ENCODE assay signal across 8 cellular contexts in the genomic region with DNA sequence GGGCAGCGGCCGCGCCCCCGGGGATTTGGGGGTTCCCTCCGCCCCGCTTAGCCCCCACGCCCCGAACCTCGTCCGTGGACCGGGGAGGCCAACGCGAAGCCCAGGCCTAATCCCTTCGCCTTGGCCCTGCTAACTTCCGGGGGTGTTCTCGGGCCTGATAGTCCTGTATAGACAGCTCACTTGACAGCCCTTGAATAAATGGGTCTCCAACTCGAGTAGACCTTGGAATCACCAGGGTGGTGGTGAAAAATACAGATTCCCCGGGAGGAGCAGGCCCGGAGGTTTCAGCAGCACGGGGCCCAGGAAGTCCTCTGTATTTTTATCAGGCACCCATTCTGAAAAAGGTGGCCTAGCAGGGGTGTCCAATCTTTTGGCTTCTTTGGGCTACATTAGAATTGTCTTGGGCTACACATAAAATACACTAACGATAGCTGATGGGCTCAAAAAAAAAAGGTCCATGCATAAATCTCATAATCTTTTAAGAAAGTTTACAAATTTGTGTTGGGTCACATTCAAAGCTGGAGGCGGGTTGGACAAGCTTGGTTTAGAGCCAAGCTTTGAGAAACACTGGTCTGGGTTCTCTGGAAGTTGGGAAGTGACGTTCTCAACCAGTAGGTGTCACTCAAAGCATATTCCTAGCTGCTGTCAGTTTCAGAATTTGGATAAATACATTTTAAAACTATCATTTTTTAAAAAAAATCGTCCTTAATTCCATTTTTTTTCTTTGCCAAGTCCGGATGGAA.
A peak's percentile ranks its signal among the peaks of the same experiment; 100 is the strongest.
DNase-seq lines count a peak whose midpoint lies in the region; ATAC-seq and TF ChIP-seq lines count a peak whose summit lies in the region.

No MANE protein-coding gene starts in this region.

- peak; percentile 51 for TF ChIP-seq CTCF in fibroblast of pulmonary artery (IDR thresholded peaks at IDR 0.05; ENCODE audit: low read length, missing control alignments)

- DNase-seq in DMS153 treated with DMSO at 0.1 percent for 48 hours (lab: John Stamatoyannopoulos, UW; ENCODE audit: unreplicated experiment) (peak; percentile 62), NCI-H748 (lab: John Stamatoyannopoulos, UW; ENCODE audit: unreplicated experiment) (peak; percentile 78), fibroblast of pulmonary artery (ENCODE audit: low read depth) (peak; percentile 89)
- DNase-seq in activated T-cell treated with anti-CD3 and anti-CD28 coated beads, Interleukin-2, amount 50 U/mL, for 4 hours, result no peak
- peak in 5 of 10 donors; percentile 22 to 32 (median 27) for DNase-seq in naive thymus-derived CD8-positive, alpha-beta T cell
- DNase-seq in effector CD8-positive, alpha-beta T cell (lab: John Stamatoyannopoulos, UW), result no peak

- H3K27ac Mint-ChIP-seq in naive thymus-derived CD8-positive, alpha-beta T cell, result peak overlapping the region in 6 of 10 donors; percentile 17 to 82 (median 54)

- no peaks in the 10 kb centered on the region for H3K36me3 Mint-ChIP-seq in activated T-cell treated with anti-CD3 and anti-CD28 coated beads, Interleukin-2, amount 50 U/mL, for 4 hours (ENCODE audit: insufficient read depth)
- H3K36me3 Mint-ChIP-seq in naive thymus-derived CD8-positive, alpha-beta T cell, result no peaks in the 10 kb centered on the region

- no peaks in the 10 kb centered on the region for H3K9me3 Mint-ChIP-seq in activated T-cell treated with anti-CD3 and anti-CD28 coated beads, Interleukin-2, amount 50 U/mL, for 4 hours
- H3K9me3 Mint-ChIP-seq in naive thymus-derived CD8-positive, alpha-beta T cell, result peaks cover 0 to 2% (median 0%) of the 10 kb centered on the region in 9 donors

- H3K4me3 Mint-ChIP-seq in activated T-cell treated with anti-CD3 and anti-CD28 coated beads, Interleukin-2, amount 50 U/mL, for 4 hours, result peak overlapping the region; percentile 78
- H3K4me3 Mint-ChIP-seq in naive thymus-derived CD8-positive, alpha-beta T cell, result peak overlapping the region; percentile 76 to 89 (median 82)

- peak overlapping the region; percentile 55 for H3K4me3 ChIP-seq in fibroblast of pulmonary artery (replicated peaks; ENCODE audit: low read depth, low read length)

- ATAC-seq in GM19455 (IDR thresholded peaks at IDR 0.05; ENCODE audit: unreplicated experiment) (peak; percentile 40), HG03565 (IDR thresholded peaks at IDR 0.05; ENCODE audit: unreplicated experiment) (peak; percentile 51)
- ATAC-seq in activated T-cell treated with anti-CD3 and anti-CD28 coated beads, Interleukin-2, amount 50 U/mL, for 4 hours, result peak; percentile 41 to 42
- peak; percentile 47 to 49 for ATAC-seq in naive thymus-derived CD8-positive, alpha-beta T cell

- H3K4me1 Mint-ChIP-seq in activated T-cell treated with anti-CD3 and anti-CD28 coated beads, Interleukin-2, amount 50 U/mL, for 4 hours (ENCODE audit: low read depth), result peaks cover 12% of the 10 kb centered on the region
- peaks cover 5 to 16% (median 7%) of the 10 kb centered on the region in 4 donors for H3K4me1 Mint-ChIP-seq in naive thymus-derived CD8-positive, alpha-beta T cell

- H3K27me3 Mint-ChIP-seq in activated T-cell treated with anti-CD3 and anti-CD28 coated beads, Interleukin-2, amount 50 U/mL, for 4 hours (ENCODE audit: low read depth), result peaks cover 22% of the 10 kb centered on the region
- H3K27me3 Mint-ChIP-seq in naive thymus-derived CD8-positive, alpha-beta T cell, result peaks cover 0 to 27% (median 16%) of the 10 kb centered on the region in 5 donors

- POLR2A ChIA-PET in naive thymus-derived CD8-positive, alpha-beta T cell (lab: Charles Lee), result no interaction called here

Comparison
In these comparisons a context has a peak if more than half of its experiments do, and no peak if none do; other contexts are left out.
1. DNase-seq: peak in DMS153 treated with DMSO at 0.1 percent for 48 hours (single experiment), NCI-H748 (single experiment) and fibroblast of pulmonary artery (single experiment); none in activated T-cell treated with anti-CD3 and anti-CD28 coated beads, Interleukin-2, amount 50 U/mL, for 4 hours (single experiment) and effector CD8-positive, alpha-beta T cell (single experiment).
2. Peak in every context shown above with its lines, with median percentiles within 50 percentile points of each other: ATAC-seq.